8 cellular contexts compared by ENCODE assay signal in genomic region chr1:101136739-101137138, GRCh38.
DNase-seq lines count a peak whose midpoint lies in the region; ATAC-seq and TF ChIP-seq lines count a peak whose summit lies in the region.

No MANE protein-coding gene starts in this region.

- TF ChIP-seq RAD21 in liver (IDR thresholded peaks at IDR 0.05): peak; percentile 65 to 67

- intact Hi-C loops in cardiac septum (cut with DNase I) (loop anchor here (2.0 to 10.0 kb wide), 3 partner anchors 102 to 212 kb away; no protein-coding TSS in a partner anchor), posterior vena cava (cut with DNase I) (no loop called here)
- intact Hi-C loops in activated CD4-positive, alpha-beta T cell treated with anti-CD3 and anti-CD28 coated beads, Interleukin-2, amount 10 ng/mL, durations not matched to agents 24 days and 14 days (cut with micrococcal nuclease): loop anchor here (1.0 to 5.0 kb wide), 10 partner anchors 14 to 210 kb away; partner anchors contain the start of gene DPH5

- peaks cover 1% of the 10 kb centered on the region for H3K27me3 Mint-ChIP-seq in activated CD4-positive, alpha-beta T cell treated with anti-CD3 and anti-CD28 coated beads, Interleukin-2, amount 10 ng/mL, durations not matched to agents 24 days and 14 days

- H3K27ac Mint-ChIP-seq in activated CD4-positive, alpha-beta T cell treated with anti-CD3 and anti-CD28 coated beads, Interleukin-2, amount 10 ng/mL, durations not matched to agents 24 days and 14 days: peak overlapping the region; percentile 80

- 27% methylated on average over 1 of the region's 1 CpG for WGBS in liver

- H3K4me1 Mint-ChIP-seq in activated CD4-positive, alpha-beta T cell treated with anti-CD3 and anti-CD28 coated beads, Interleukin-2, amount 10 ng/mL, durations not matched to agents 24 days and 14 days: peaks cover 65% of the 10 kb centered on the region

- no peak overlapping the region for H3K4me3 ChIP-seq in cardiac muscle cell
- H3K4me3 ChIP-seq in liver (ENCODE audit: low read depth in 1 of 3, low read length in 3 of 3): no peak overlapping the region

- H3K4me3 Mint-ChIP-seq in activated CD4-positive, alpha-beta T cell treated with anti-CD3 and anti-CD28 coated beads, Interleukin-2, amount 10 ng/mL, durations not matched to agents 24 days and 14 days: peak overlapping the region; percentile 67

- no peaks in the 10 kb centered on the region for H3K9me3 Mint-ChIP-seq in activated CD4-positive, alpha-beta T cell treated with anti-CD3 and anti-CD28 coated beads, Interleukin-2, amount 10 ng/mL, durations not matched to agents 24 days and 14 days

- H3K9me3 ChIP-seq in cardiac muscle cell (ENCODE audit: low read depth): no peaks in the 10 kb centered on the region
- H3K9me3 ChIP-seq in liver (ENCODE audit: control insufficient read depth in 4 of 4, low read length in 3 of 4): no peaks in the 10 kb centered on the region

- peaks cover 3% of the 10 kb centered on the region for H3K36me3 Mint-ChIP-seq in activated CD4-positive, alpha-beta T cell treated with anti-CD3 and anti-CD28 coated beads, Interleukin-2, amount 10 ng/mL, durations not matched to agents 24 days and 14 days (ENCODE audit: low read depth)

- H3K27ac ChIP-seq in cardiac muscle cell: peak overlapping the region; percentile 57
- H3K27ac ChIP-seq in liver (ENCODE audit: low read depth in 1 of 2, low read length in 2 of 2): peak overlapping the region in 1 of 2 donors; percentile 61

- DNase-seq in cardiac muscle cell (ENCODE audit: low read depth in 1 of 2, low spot score in 1 of 2) (peak; percentile 39 to 54), cardiac septum (ENCODE audit: low spot score) (no peak), OCI-M2 (lab: John Stamatoyannopoulos, UW; ENCODE audit: unreplicated experiment) (no peak), HUDEP-2 (lab: John Stamatoyannopoulos, UW; ENCODE audit: unreplicated experiment in 76 of 76) (no peak), posterior vena cava (ENCODE audit: low spot score) (no peak)
- DNase-seq in activated CD4-positive, alpha-beta T cell treated with anti-CD3 and anti-CD28 coated beads, Interleukin-2, amount 10 ng/mL, durations not matched to agents 24 days and 14 days: peak; percentile 79

- H3K27me3 ChIP-seq in cardiac muscle cell: no peaks in the 10 kb centered on the region
- H3K27me3 ChIP-seq in liver (ENCODE audit: control insufficient read depth in 4 of 4, insufficient read depth in 4 of 4, low read length in 3 of 4): no peaks in the 10 kb centered on the region

- ATAC-seq in HG03066 (IDR thresholded peaks at IDR 0.05; ENCODE audit: low read depth, unreplicated experiment): peak; percentile 71

- H3K4me1 ChIP-seq in cardiac muscle cell (ENCODE audit: low read depth): peaks cover 24% of the 10 kb centered on the region
- H3K4me1 ChIP-seq in liver (ENCODE audit: control insufficient read depth in 4 of 4, insufficient read depth in 4 of 4, low read length in 3 of 4): peaks cover 2 to 29% (median 23%) of the 10 kb centered on the region in 4 donors

- peak; percentile 25 for TF ChIP-seq CTCF in cardiac muscle cell (IDR thresholded peaks at IDR 0.05; ENCODE audit: low read depth, low read length)
- TF ChIP-seq CTCF in liver (IDR thresholded peaks at IDR 0.05; ENCODE audit: low read depth, low read length, missing input control): peak; percentile 27

- H3K9ac ChIP-seq in liver (ENCODE audit: low read depth in 1 of 2, low read length in 2 of 2): no peak overlapping the region

- H3K36me3 ChIP-seq in cardiac muscle cell (no peaks in the 10 kb centered on the region), liver (ENCODE audit: control insufficient read depth in 4 of 4, insufficient read depth in 3 of 4, low read depth in 1 of 4, low read length in 3 of 4) (no peaks in the 10 kb centered on the region)

TF ChIP-seq in liver, 16 proteins besides CTCF, POLR2A, EP300 and RAD21:
- no peak for TF ChIP-seq HNF4A (conservative IDR thresholded peaks at IDR 0.05)
- TF ChIP-seq EGR1 (IDR thresholded peaks at IDR 0.05; ENCODE audit: low read depth in 2 of 2): no peak
- no peak for TF ChIP-seq JUND (IDR thresholded peaks at IDR 0.05)
- no peak for TF ChIP-seq GABPA (IDR thresholded peaks at IDR 0.05 in 1 of 2, conservative IDR thresholded peaks at IDR 0.05 in 1 of 2)
- no peak for TF ChIP-seq SP1 (IDR thresholded peaks at IDR 0.05)
- TF ChIP-seq ZBTB33 (IDR thresholded peaks at IDR 0.05): no peak
- TF ChIP-seq MAX (IDR thresholded peaks at IDR 0.05): no peak
- peak in 1 of 2 donors; percentile 45 for TF ChIP-seq RXRA (IDR thresholded peaks at IDR 0.05)
- TF ChIP-seq ATF3 (IDR thresholded peaks at IDR 0.05): no peak
- peak; percentile 42 for TF ChIP-seq NR2F2 (IDR thresholded peaks at IDR 0.05)
- TF ChIP-seq FOXA2 (IDR thresholded peaks at IDR 0.05): no peak
TF ChIP-seq in liver: peak in this region for 2.

Comparison
In these comparisons a context has a peak if more than half of its experiments do, and no peak if none do; other contexts are left out.
1. DNase-seq: peak in cardiac muscle cell (2 of 2) and activated CD4-positive, alpha-beta T cell treated with anti-CD3 and anti-CD28 coated beads, Interleukin-2, amount 10 ng/mL, durations not matched to agents 24 days and 14 days (single experiment); none in cardiac septum (single experiment), OCI-M2 (single experiment), HUDEP-2 (0 of 76) and posterior vena cava (single experiment).
2. intact Hi-C loops: an anchor here in cardiac septum (2.0 to 10.0 kb wide) and activated CD4-positive, alpha-beta T cell treated with anti-CD3 and anti-CD28 coated beads, Interleukin-2, amount 10 ng/mL, durations not matched to agents 24 days and 14 days (1.0 to 5.0 kb wide); none called in posterior vena cava.